Comparison of ENCODE assay signal across 9 cellular contexts in genomic region chr17:45783593-45784292, GRCh38. TPM values are rescaled to one million over a fixed set of nuclear protein-coding genes. Genes with fewer than 3 reads are reported as not detected.
DNase-seq lines count a peak whose midpoint lies in the region; ATAC-seq and TF ChIP-seq lines count a peak whose summit lies in the region.
"Had no signal": no experiment of that assay in that cellular context is flagged by ENCODE, and none has a peak within 500 bp of the region (broad histone marks: within the 10 kb centered on the region; RNA-seq: fewer than 3 reads in every experiment).

No MANE protein-coding gene starts in this region.

- POLR2A ChIA-PET in WTC11 (lab: Charles Lee), result interaction anchor here (0.6 to 1.5 kb wide), 4 partner anchors 12 to 353 kb away, joined by 3 to 6 read pairs (median 4); no protein-coding TSS in a partner anchor

- ATAC-seq in WTC11, result peak; percentile 51
- peak; percentile 37 for ATAC-seq in sciatic nerve
- ATAC-seq in GM19023 (IDR thresholded peaks at IDR 0.05; ENCODE audit: unreplicated experiment), result no peak
- no peak for ATAC-seq in HG03565 (IDR thresholded peaks at IDR 0.05; ENCODE audit: unreplicated experiment)

- H3K27me3 Mint-ChIP-seq in WTC11 (ENCODE audit: low read depth), result peaks cover 71% of the 10 kb centered on the region
- peaks cover 13% of the 10 kb centered on the region for H3K27me3 Mint-ChIP-seq in glutamatergic neuron (ENCODE audit: unreplicated experiment)

- TF ChIP-seq CTCF in WTC11 (IDR thresholded peaks at IDR 0.05) (no peak; the same call in 1 of the 2 replicates), glutamatergic neuron (IDR thresholded peaks at IDR 0.05; ENCODE audit: partially characterized antibody, unreplicated experiment) (peak; percentile 39)

- peak; percentile 11 to 14 for DNase-seq in activated CD4-positive, alpha-beta T cell treated with anti-CD3 and anti-CD28 coated beads for 4 hours
- DNase-seq in activated CD4-positive, alpha-beta T cell treated with anti-CD3 and anti-CD28 coated beads for 1 hour, result no peak
- DNase-seq in WTC11 (ENCODE audit: low spot score) (peak; percentile 75), glutamatergic neuron (peak; percentile 68), sciatic nerve (ENCODE audit: low spot score) (no peak), HT-29 (ENCODE audit: low spot score) (no peak)

- intact Hi-C loops in sciatic nerve (cut with DNase I), result no loop called here

- H3K36me3 Mint-ChIP-seq in WTC11, result no peaks in the 10 kb centered on the region
- no peaks in the 10 kb centered on the region for H3K36me3 Mint-ChIP-seq in glutamatergic neuron (ENCODE audit: unreplicated experiment)

- no peak overlapping the region for H3K27ac Mint-ChIP-seq in WTC11
- no peak overlapping the region for H3K27ac Mint-ChIP-seq in glutamatergic neuron (ENCODE audit: unreplicated experiment)

- H3K4me3 Mint-ChIP-seq in WTC11, result peak overlapping the region; percentile 87
- H3K4me3 Mint-ChIP-seq in glutamatergic neuron (ENCODE audit: unreplicated experiment), result peak overlapping the region; percentile 86

- CTCF ChIA-PET in WTC11 (lab: Charles Lee), result interaction anchor here (0.6 to 4.9 kb wide), 52 partner anchors 8 to 648 kb away, joined by 3 to 103 read pairs (median 6); partner anchors contain the start of genes ACBD4 and MAPT

- H3K9me3 Mint-ChIP-seq in WTC11 (no peaks in the 10 kb centered on the region), glutamatergic neuron (ENCODE audit: unreplicated experiment) (peaks cover 6% of the 10 kb centered on the region)

- H3K4me1 Mint-ChIP-seq in WTC11, result peaks cover 43% of the 10 kb centered on the region
- H3K4me1 Mint-ChIP-seq in glutamatergic neuron (ENCODE audit: low read depth, unreplicated experiment), result peaks cover 8% of the 10 kb centered on the region

TF ChIP-seq in WTC11, 78 proteins besides CTCF, POLR2A, EP300 and RAD21:
- TF ChIP-seq IRF1 (CRISPR knock-in tag; IDR thresholded peaks at IDR 0.05) (no peak), USF1 (CRISPR knock-in tag; IDR thresholded peaks at IDR 0.05) (no peak), SP1 (CRISPR knock-in tag; conservative IDR thresholded peaks at IDR 0.05) (0 out of 2 replicates have a peak, but pooled peaks have one; percentile 37), TP53 (CRISPR knock-in tag; IDR thresholded peaks at IDR 0.05) (no peak), RELA (CRISPR knock-in tag; IDR thresholded peaks at IDR 0.05; ENCODE audit: borderline replicate concordance) (no peak), ETV6 (CRISPR knock-in tag; IDR thresholded peaks at IDR 0.05) (0 out of 2 replicates have a peak, but pooled peaks have one; percentile 36), ZNF263 (CRISPR knock-in tag; IDR thresholded peaks at IDR 0.05; ENCODE audit: low read depth) (0 out of 2 replicates have a peak, but pooled peaks have one; percentile 46), ERG (CRISPR knock-in tag; IDR thresholded peaks at IDR 0.05) (no peak), HMGXB4 (CRISPR knock-in tag; IDR thresholded peaks at IDR 0.05) (peak; percentile 34; the same call in 1 of the 2 replicates), RORB (CRISPR knock-in tag; IDR thresholded peaks at IDR 0.05) (no peak), JAZF1 (CRISPR knock-in tag; IDR thresholded peaks at IDR 0.05) (no peak), SOX15 (CRISPR knock-in tag; IDR thresholded peaks at IDR 0.05) (no peak), MXD4 (CRISPR knock-in tag; IDR thresholded peaks at IDR 0.05; ENCODE audit: borderline replicate concordance) (no peak), ZNF396 (CRISPR knock-in tag; IDR thresholded peaks at IDR 0.05; ENCODE audit: borderline replicate concordance) (no peak), ZMAT4 (CRISPR knock-in tag; IDR thresholded peaks at IDR 0.05) (no peak), PRDM15 (CRISPR knock-in tag; IDR thresholded peaks at IDR 0.05) (0 out of 2 replicates have a peak, but pooled peaks have one; percentile 28), ZSCAN18 (CRISPR knock-in tag; IDR thresholded peaks at IDR 0.05) (no peak), TEAD1 (CRISPR knock-in tag; IDR thresholded peaks at IDR 0.05) (no peak), NR1H2 (CRISPR knock-in tag; IDR thresholded peaks at IDR 0.05) (no peak)
TF ChIP-seq in WTC11: peak in this region for 5.

RNA-seq across cellular contexts. Expression of gene CRHR1, which starts 0.4 kb away (rescaled TPM):
- total RNA-seq in WTC11 (2021), result 0.92 to 1.6 TPM (median 1.5 TPM) in 3 replicates
- 0.71 TPM for total RNA-seq in glutamatergic neuron (ENCODE audit: unreplicated experiment)
- total RNA-seq in sciatic nerve, result 0.36 TPM
- total RNA-seq in HT-29 (2014; rRNA removed; shearing (Covaris generic)), result not detected in 2 replicates
- total RNA-seq: lung had no signal

Comparison
In these comparisons a context has a peak if more than half of its experiments do, and no peak if none do; other contexts are left out.
1. DNase-seq: peak in activated CD4-positive, alpha-beta T cell treated with anti-CD3 and anti-CD28 coated beads for 4 hours (2 of 2), WTC11 (single experiment) and glutamatergic neuron (single experiment); none in activated CD4-positive, alpha-beta T cell treated with anti-CD3 and anti-CD28 coated beads for 1 hour (single experiment), sciatic nerve (single experiment) and HT-29 (single experiment).
2. ATAC-seq: peak in WTC11 (single experiment) and sciatic nerve (single experiment); none in GM19023 (single experiment) and HG03565 (single experiment).